Comparison of ENCODE assay signal across 24 cellular contexts in the genomic region with DNA sequence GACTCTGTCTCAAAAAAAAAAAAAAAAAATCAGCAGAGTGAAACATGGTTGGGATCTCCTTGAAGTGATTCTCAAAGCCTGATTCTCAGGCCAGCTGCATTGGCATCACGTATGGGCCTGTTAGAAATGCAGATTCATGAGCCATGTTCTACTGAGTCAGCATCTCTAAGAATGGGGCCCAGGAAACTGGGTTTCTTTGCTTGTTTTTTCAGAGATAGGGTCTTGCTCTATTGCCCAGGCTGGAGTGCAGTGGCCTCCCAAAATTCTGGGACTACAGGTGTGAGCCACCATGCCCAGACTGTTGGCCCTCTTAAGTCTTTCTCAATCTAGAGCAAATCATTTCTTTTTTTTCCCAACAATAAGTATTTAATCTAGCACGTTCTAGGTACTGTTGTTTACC. TPM values are rescaled to one million over a fixed set of nuclear protein-coding genes. Genes with fewer than 3 reads are reported as not detected.
A peak's percentile ranks its signal among the peaks of the same experiment; 100 is the strongest.
DNase-seq lines count a peak whose midpoint lies in the region; ATAC-seq, FAIRE-seq and TF ChIP-seq lines count a peak whose summit lies in the region.
"Had no signal": no experiment of that assay in that cellular context is flagged by ENCODE, and none has a peak within 500 bp of the region (broad histone marks: within the 10 kb centered on the region; RNA-seq: fewer than 3 reads in every experiment).

No MANE protein-coding gene starts in this region.

- H3K27ac ChIP-seq in HEK293 (ENCODE audit: extremely low read depth, low read depth, low read length) = no peak overlapping the region
- H3K27ac ChIP-seq in K562 (ENCODE audit: extremely low read depth, low read depth, low read length) = no peak overlapping the region
- H3K27ac ChIP-seq: 22Rv1; BLaER1 treated with 17β-estradiol and CSF1 and Interleukin-3, amounts not matched to agents 10 nM and 100 nM had no signal

- CTCF ChIA-PET in HEK293 (lab: Yijun Ruan, JAX) (interaction anchor here (0.6 kb wide), 1 partner anchor 9 kb away, joined by 7 read pairs; no protein-coding TSS in a partner anchor), K562 (lab: Yijun Ruan, JAX; ENCODE audit: low intra/inter-chr PET ratio) (no interaction called here)

- no peak for TF ChIP-seq RAD21 in K562 (CRISPR knock-in tag; conservative IDR thresholded peaks at IDR 0.05 in 1 of 2, IDR thresholded peaks at IDR 0.05 in 1 of 2)

- intact Hi-C loops in K562 (cut with micrococcal nuclease) = no loop called here

- POLR2A ChIA-PET in HEK293 (lab: Yijun Ruan, JAX) (interaction anchor here (0.6 kb wide), 1 partner anchor 309 kb away, joined by 3 read pairs; a partner anchor contains a TSS), K562 (lab: Yijun Ruan, JAX) (interaction anchor here (0.6 kb wide), 1 partner anchor 27 kb away, joined by 3 read pairs; no protein-coding TSS in a partner anchor)

- no peak for TF ChIP-seq CTCF in HEK293 (tag by site-specific recombination; IDR thresholded peaks at IDR 0.05)
- TF ChIP-seq CTCF in K562 (IDR thresholded peaks at IDR 0.05 in 2 of 3, conservative IDR thresholded peaks at IDR 0.05 in 1 of 3; ENCODE audit: insufficient read depth in 2 of 3, low read depth in 1 of 3, low read length in 3 of 3) = no peak

- H3K4me3 ChIP-seq in HEK293 (ENCODE audit: low read depth, low read length) (no peak overlapping the region), K562 (no peak overlapping the region)
- H3K4me3 ChIP-seq: BLaER1 treated with 17β-estradiol and CSF1 and Interleukin-3, amounts not matched to agents 10 nM and 100 nM had no signal

- no peak for DNase-seq in activated T-cell treated with anti-CD3 and anti-CD28 coated beads, Interleukin-2, amount 50 U/mL, for 24 hours
- DNase-seq in activated T-cell treated with anti-CD3 and anti-CD28 coated beads, Interleukin-2, amount 50 U/mL, for 1 hour = no peak
- DNase-seq in K562 (ENCODE audit: extremely low read depth in 1 of 4, low spot score in 3 of 4) = no peak
- DNase-seq in stimulated activated effector memory CD8-positive, alpha-beta T cell treated with anti-CD3 and anti-CD28 coated beads, Interleukin-12 subunit alpha, Interleukin-12 subunit beta, amount 100 ng/mL, for 72 hours (ENCODE audit: low spot score in 2 of 2) = no peak
- no peak for DNase-seq in NCI-H345 (lab: John Stamatoyannopoulos, UW)
- DNase-seq in NCI-H2107 (lab: John Stamatoyannopoulos, UW) = no peak
- no peak for DNase-seq in H54 (ENCODE audit: insufficient read length, low spot score)
- DNase-seq: ACHN; AML-193; BE2C; CD4-positive, alpha-beta T cell; CD8-positive, alpha-beta memory T cell; DMS53; DMS79 treated with DMSO at 0.1 percent for 48 hours; GF-D8; GOT3; H7; HCEC 1CT had no signal

- H3K9me1 ChIP-seq in K562 (ENCODE audit: control insufficient read depth, insufficient read depth, low read length) = no peaks in the 10 kb centered on the region

- no peak overlapping the region for H3K9ac ChIP-seq in K562 (ENCODE audit: insufficient read depth in 1 of 2, low read depth in 2 of 2, low read length in 2 of 2)
- H3K9ac ChIP-seq: BLaER1 treated with 17β-estradiol and CSF1 and Interleukin-3, amounts not matched to agents 10 nM and 100 nM had no signal

- no peaks in the 10 kb centered on the region for H4K20me1 ChIP-seq in K562 (replicated peaks; ENCODE audit: control insufficient read depth, insufficient read depth, low read length)

- H3K9me3 Mint-ChIP-seq in activated T-cell treated with anti-CD3 and anti-CD28 coated beads, Interleukin-2, amount 50 U/mL, for 24 hours = no peaks in the 10 kb centered on the region
- no peaks in the 10 kb centered on the region for H3K9me3 Mint-ChIP-seq in stimulated activated effector memory CD8-positive, alpha-beta T cell treated with anti-CD3 and anti-CD28 coated beads, Interleukin-12 subunit alpha, Interleukin-12 subunit beta, amount 100 ng/mL, for 72 hours
- H3K9me3 Mint-ChIP-seq: CD14-positive monocyte; CD4-positive, alpha-beta T cell; CD8-positive, alpha-beta memory T cell had no signal

- H3K4me1 Mint-ChIP-seq in activated T-cell treated with anti-CD3 and anti-CD28 coated beads, Interleukin-2, amount 50 U/mL, for 24 hours (ENCODE audit: low read depth) = peaks cover 2% of the 10 kb centered on the region
- peaks cover 6% of the 10 kb centered on the region for H3K4me1 Mint-ChIP-seq in stimulated activated effector memory CD8-positive, alpha-beta T cell treated with anti-CD3 and anti-CD28 coated beads, Interleukin-12 subunit alpha, Interleukin-12 subunit beta, amount 100 ng/mL, for 72 hours
- H3K4me1 Mint-ChIP-seq: CD14-positive monocyte had no signal

- in situ Hi-C loops in K562 (cut with MboI) = no loop called here

- no peak overlapping the region for H3K4me2 ChIP-seq in K562 (ENCODE audit: insufficient read depth, low read length)
- H3K4me2 ChIP-seq: BLaER1 treated with 17β-estradiol and CSF1 and Interleukin-3, amounts not matched to agents 10 nM and 100 nM had no signal

- H3K4me1 ChIP-seq in HEK293 (ENCODE audit: control insufficient read depth, insufficient read depth, low read length) = no peaks in the 10 kb centered on the region
- H3K4me1 ChIP-seq in K562 (replicated peaks in 1 of 2; ENCODE audit: control insufficient read depth in 2 of 2, insufficient read depth in 2 of 2, low read length in 2 of 2) = no peaks in the 10 kb centered on the region
- H3K4me1 ChIP-seq: BE2C; BLaER1 treated with 17β-estradiol and CSF1 and Interleukin-3, amounts not matched to agents 10 nM and 100 nM had no signal

- FAIRE-seq in K562 (lab: Jason Lieb, UNC) (no peak), H54 (lab: Jason Lieb, UNC) (no peak)
- FAIRE-seq: A204.1, GM18507 had no signal

- BruUV-seq in K562 (replicated peaks; lab: Mats Ljungman, UMichigan) = no TSS peak

- H3K27me3 ChIP-seq in K562 (ENCODE audit: control insufficient read depth in 2 of 2, insufficient read depth in 2 of 2, low read length in 2 of 2) = no peaks in the 10 kb centered on the region
- H3K27me3 ChIP-seq: BE2C; BLaER1 treated with 17β-estradiol and CSF1 and Interleukin-3, amounts not matched to agents 10 nM and 100 nM had no signal

- ATAC-seq in K562 = no peak
- no peak for ATAC-seq in stimulated activated effector memory CD8-positive, alpha-beta T cell treated with anti-CD3 and anti-CD28 coated beads, Interleukin-12 subunit alpha, Interleukin-12 subunit beta, amount 100 ng/mL, for 72 hours

- no peaks in the 10 kb centered on the region for H3K9me3 ChIP-seq in HEK293 (ENCODE audit: control insufficient read depth, insufficient read depth, low read depth, low read length)
- H3K9me3 ChIP-seq in K562 (replicated peaks; ENCODE audit: control insufficient read depth, insufficient read depth, low read depth, low read length) = no peaks in the 10 kb centered on the region
- H3K9me3 ChIP-seq: BE2C; BLaER1 treated with 17β-estradiol and CSF1 and Interleukin-3, amounts not matched to agents 10 nM and 100 nM had no signal

- H2AFZ ChIP-seq in K562 (ENCODE audit: low read depth, low read length) = no peak overlapping the region

- H3K79me2 ChIP-seq in K562 (ENCODE audit: control insufficient read depth, insufficient read depth, low read length) = no peaks in the 10 kb centered on the region

- H3K36me3 Mint-ChIP-seq in activated T-cell treated with anti-CD3 and anti-CD28 coated beads, Interleukin-2, amount 50 U/mL, for 24 hours (ENCODE audit: low read depth) = peaks cover 89% of the 10 kb centered on the region
- H3K36me3 Mint-ChIP-seq in stimulated activated effector memory CD8-positive, alpha-beta T cell treated with anti-CD3 and anti-CD28 coated beads, Interleukin-12 subunit alpha, Interleukin-12 subunit beta, amount 100 ng/mL, for 72 hours = peaks cover 100% of the 10 kb centered on the region

- TF ChIP-seq EP300 in K562 (IDR thresholded peaks at IDR 0.05; ENCODE audit: low read length) = no peak

- no peak overlapping the region for H3K4me3 Mint-ChIP-seq in activated T-cell treated with anti-CD3 and anti-CD28 coated beads, Interleukin-2, amount 50 U/mL, for 24 hours
- H3K4me3 Mint-ChIP-seq in stimulated activated effector memory CD8-positive, alpha-beta T cell treated with anti-CD3 and anti-CD28 coated beads, Interleukin-12 subunit alpha, Interleukin-12 subunit beta, amount 100 ng/mL, for 72 hours = no peak overlapping the region
- H3K4me3 Mint-ChIP-seq: CD14-positive monocyte; CD4-positive, alpha-beta T cell; CD8-positive, alpha-beta memory T cell had no signal

- no peaks in the 10 kb centered on the region for H3K27me3 Mint-ChIP-seq in activated T-cell treated with anti-CD3 and anti-CD28 coated beads, Interleukin-2, amount 50 U/mL, for 24 hours
- H3K27me3 Mint-ChIP-seq: CD4-positive, alpha-beta T cell; CD8-positive, alpha-beta memory T cell had no signal

- TF ChIP-seq POLR2A in K562 (conservative IDR thresholded peaks at IDR 0.05) = no peak
- TF ChIP-seq POLR2A in H54 (IDR thresholded peaks at IDR 0.05; ENCODE audit: low read depth, low read length) = no peak

- WGBS in K562 (ENCODE audit: insufficient coverage, low coverage, missing lambda C conversion rate) = 95% methylated on average over 2 of the region's 2 CpGs

- H3K27ac Mint-ChIP-seq in activated T-cell treated with anti-CD3 and anti-CD28 coated beads, Interleukin-2, amount 50 U/mL, for 24 hours = peak overlapping the region; percentile 26
- peak overlapping the region; percentile 43 for H3K27ac Mint-ChIP-seq in stimulated activated effector memory CD8-positive, alpha-beta T cell treated with anti-CD3 and anti-CD28 coated beads, Interleukin-12 subunit alpha, Interleukin-12 subunit beta, amount 100 ng/mL, for 72 hours
- H3K27ac Mint-ChIP-seq: CD4-positive, alpha-beta T cell had no signal

- H3K36me3 ChIP-seq in HEK293 (ENCODE audit: control insufficient read depth in 2 of 2, insufficient read depth in 1 of 2, low read length in 2 of 2) = peaks cover 92% of the 10 kb centered on the region in 2 experiments
- peaks cover 88% of the 10 kb centered on the region for H3K36me3 ChIP-seq in K562 (ENCODE audit: control insufficient read depth, insufficient read depth, low read length)

RNA-seq across cellular contexts. Expression of a gene that starts 47.7 kb away (rescaled TPM):
- 131 and 199 TPM in 2 replicates for total RNA-seq in K562 (2011; cell fraction: chromatin; rRNA removed; ENCODE audit: low replicate concordance)
- 65.4 and 66.8 TPM in 2 replicates for total RNA-seq in K562 (2011; cell fraction: nucleolus; rRNA removed)
- total RNA-seq in K562 (2011; cell fraction: nucleoplasm; rRNA removed) = 90.0 and 108 TPM in 2 replicates
- total RNA-seq in K562 (2014; rRNA removed) = 35.1 and 45.6 TPM in 2 replicates
- total RNA-seq in K562 (2014; rRNA removed; fragmentation: Illumina TruSeq; extraction: Trizol) = 38.1 and 39.0 TPM in 2 replicates
- total RNA-seq in K562 (2015; rRNA removed; fragmentation: Illumina TruSeq; extraction: Trizol) = 48.7 and 51.5 TPM in 2 replicates
- total RNA-seq in K562 (2021) = 63.7 and 65.6 TPM in 2 replicates
- 23.5 and 36.8 TPM in 2 replicates for polyA plus RNA-seq in K562 (2011; rRNA removed)
- 15.9 and 26.1 TPM in 2 replicates for polyA plus RNA-seq in K562 (2011; cell fraction: cytosol; rRNA removed)
- 25.6 and 63.0 TPM in 2 replicates for polyA plus RNA-seq in K562 (2011; cell fraction: nucleus; rRNA removed)
- polyA plus RNA-seq in K562 (2012) = 32.5 and 32.9 TPM in 2 replicates
- 49.2 and 52.2 TPM in 2 replicates for polyA plus RNA-seq in K562 (2014; fragmentation: Illumina TruSeq; extraction: Trizol)
- 1 to 10 TPM; 3.4 to 3.7 TPM for polyA plus RNA-seq in K562 (2014; fragmentation: Nextera tagmentation; extraction: Ambion mirVana)
- 29.1 and 33.1 TPM in 2 replicates for polyA plus RNA-seq in K562 (2014; rRNA removed)
- polyA minus RNA-seq in K562 (2011; rRNA and poly(A)+ RNA removed) = 51.1 and 73.2 TPM in 2 replicates
- 42.8 and 63.1 TPM in 2 replicates for polyA minus RNA-seq in K562 (2011; cell fraction: cytosol; rRNA and poly(A)+ RNA removed)
- 36.4 and 40.9 TPM in 2 replicates for polyA minus RNA-seq in K562 (2011; cell fraction: nucleus; rRNA and poly(A)+ RNA removed)

RNA-seq across cellular contexts. Expression of a gene that starts 57.9 kb away (rescaled TPM):
- 74.2 and 86.9 TPM in 2 replicates for total RNA-seq in K562 (2011; cell fraction: chromatin; rRNA removed; ENCODE audit: low replicate concordance)
- 43.0 and 57.4 TPM in 2 replicates for total RNA-seq in K562 (2011; cell fraction: nucleolus; rRNA removed)
- total RNA-seq in K562 (2011; cell fraction: nucleoplasm; rRNA removed) = 51.0 and 62.5 TPM in 2 replicates
- total RNA-seq in K562 (2014; rRNA removed) = 28.8 and 29.0 TPM in 2 replicates
- 46.7 and 52.0 TPM in 2 replicates for total RNA-seq in K562 (2014; rRNA removed; fragmentation: Illumina TruSeq; extraction: Trizol)
- 46.1 and 48.1 TPM in 2 replicates for total RNA-seq in K562 (2015; rRNA removed; fragmentation: Illumina TruSeq; extraction: Trizol)
- 46.5 and 51.2 TPM in 2 replicates for total RNA-seq in K562 (2021)
- polyA plus RNA-seq in K562 (2011; rRNA removed) = 35.7 and 55.2 TPM in 2 replicates
- polyA plus RNA-seq in K562 (2011; cell fraction: cytosol; rRNA removed) = 24.1 and 25.9 TPM in 2 replicates
- polyA plus RNA-seq in K562 (2011; cell fraction: nucleus; rRNA removed) = 31.0 and 41.8 TPM in 2 replicates
- polyA plus RNA-seq in K562 (2012) = 23.4 and 33.6 TPM in 2 replicates
- 54.6 and 59.8 TPM in 2 replicates for polyA plus RNA-seq in K562 (2014; fragmentation: Illumina TruSeq; extraction: Trizol)
- polyA plus RNA-seq in K562 (2014; fragmentation: Nextera tagmentation; extraction: Ambion mirVana) = 10 to 100 TPM; 14.0 to 14.1 TPM
- 32.0 and 38.8 TPM in 2 replicates for polyA plus RNA-seq in K562 (2014; rRNA removed)
- polyA minus RNA-seq in K562 (2011; rRNA and poly(A)+ RNA removed) = 58.6 and 80.9 TPM in 2 replicates
- 21.6 and 40.0 TPM in 2 replicates for polyA minus RNA-seq in K562 (2011; cell fraction: cytosol; rRNA and poly(A)+ RNA removed)
- polyA minus RNA-seq in K562 (2011; cell fraction: nucleus; rRNA and poly(A)+ RNA removed) = 24.0 and 33.7 TPM in 2 replicates
